In genomic region chr2:119255760-119256573, GRCh38 we compare ENCODE assay signal across 2 cellular contexts.
TF ChIP-seq lines count a peak whose summit lies in the region.

No MANE protein-coding gene starts in this region.

TF ChIP-seq in H1, 55 proteins besides CTCF, POLR2A, EP300 and RAD21 (continued from another document and continues in another):
- TF ChIP-seq SIN3A (conservative IDR thresholded peaks at IDR 0.05 in 1 of 2, IDR thresholded peaks at IDR 0.05 in 1 of 2; ENCODE audit: low read depth in 1 of 2, low read length in 2 of 2), result 0 out of 4 replicates have a peak, but pooled peaks of 1 of the 2 experiments have one; percentile 41
- no peak for TF ChIP-seq SUZ12 (IDR thresholded peaks at IDR 0.05; ENCODE audit: low read length)
- TF ChIP-seq NANOG (IDR thresholded peaks at IDR 0.05; ENCODE audit: insufficient read depth, low read depth, low read length, poor library complexity, severe bottlenecking), result no peak
- TF ChIP-seq CREB1 (IDR thresholded peaks at IDR 0.05), result peak; percentile 34; the same call in 1 of the 2 replicates
- no peak for TF ChIP-seq TAF7 (optimal IDR thresholded peaks at IDR 0.05; ENCODE audit: borderline replicate concordance, low read depth, low read length)
- peak; percentile 47; the same call in 1 of the 2 replicates for TF ChIP-seq POU5F1 (IDR thresholded peaks at IDR 0.05; ENCODE audit: low read depth, low read length)
- no peak for TF ChIP-seq CBX5 (IDR thresholded peaks at IDR 0.05; ENCODE audit: low read depth, low read length)
- peak; percentile 11; the same call in 1 of the 2 replicates for TF ChIP-seq SP1 (IDR thresholded peaks at IDR 0.05; ENCODE audit: low read depth, low read length)
- TF ChIP-seq KDM1A (IDR thresholded peaks at IDR 0.05; ENCODE audit: borderline replicate concordance, low read length), result 0 out of 2 replicates have a peak, but pooled peaks have one; percentile 71
- TF ChIP-seq NRF1 (IDR thresholded peaks at IDR 0.05; ENCODE audit: low read depth, low read length), result no peak
- no peak for TF ChIP-seq ZNF274 (IDR thresholded peaks at IDR 0.05; ENCODE audit: borderline replicate concordance, extremely low read depth, low read length)
- no peak for TF ChIP-seq GABPA (IDR thresholded peaks at IDR 0.05; ENCODE audit: borderline replicate concordance, insufficient read depth, low read length)
- TF ChIP-seq HDAC2 (IDR thresholded peaks at IDR 0.05; ENCODE audit: borderline replicate concordance in 1 of 2, low read depth in 2 of 2, low read length in 2 of 2), result peak; percentile 76 to 79; a peak in 1 of 4 replicates
- TF ChIP-seq POLR2AphosphoS5 (IDR thresholded peaks at IDR 0.05; ENCODE audit: low read depth, low read length), result no peak
- peak; percentile 99 for TF ChIP-seq CEBPB (IDR thresholded peaks at IDR 0.05; ENCODE audit: low read depth, low read length)
- TF ChIP-seq ATF3 (IDR thresholded peaks at IDR 0.05; ENCODE audit: insufficient read depth, low read depth, low read length), result peak; percentile 46; the same call in 1 of the 2 replicates
- TF ChIP-seq TEAD4 (IDR thresholded peaks at IDR 0.05; ENCODE audit: low read depth, low read length), result peak; percentile 71
- TF ChIP-seq E2F6 (IDR thresholded peaks at IDR 0.05), result no peak
- no peak for TF ChIP-seq SRF (IDR thresholded peaks at IDR 0.05; ENCODE audit: low read depth, low read length)
- no peak for TF ChIP-seq CHD2 (IDR thresholded peaks at IDR 0.05; ENCODE audit: low read length)
- no peak for TF ChIP-seq HDAC6 (IDR thresholded peaks at IDR 0.05; ENCODE audit: low read depth, low read length)
- no peak for TF ChIP-seq TAF1 (IDR thresholded peaks at IDR 0.05; ENCODE audit: low read depth, low read length)
- no peak for TF ChIP-seq CTBP2 (IDR thresholded peaks at IDR 0.05; ENCODE audit: borderline replicate concordance, insufficient read depth, insufficient read length, low read length)
- peak; percentile 64; the same call in 1 of the 2 replicates for TF ChIP-seq ATF2 (IDR thresholded peaks at IDR 0.05; ENCODE audit: low read length)
- no peak for TF ChIP-seq ASH2L (IDR thresholded peaks at IDR 0.05; ENCODE audit: low read length)
- no peak for TF ChIP-seq JUN (IDR thresholded peaks at IDR 0.05; ENCODE audit: low read depth, low read length)
- TF ChIP-seq MAFK (IDR thresholded peaks at IDR 0.05; ENCODE audit: low read depth, low read length), result no peak
- TF ChIP-seq TCF12 (IDR thresholded peaks at IDR 0.05; ENCODE audit: low read depth, low read length), result no peak
- peak; percentile 36; the same call in 1 of the 2 replicates for TF ChIP-seq JUND (IDR thresholded peaks at IDR 0.05; ENCODE audit: low read length)
- no peak for TF ChIP-seq RXRA (IDR thresholded peaks at IDR 0.05; ENCODE audit: insufficient read depth, low read depth, low read length)

TF ChIP-seq in neural cell, 6 proteins besides CTCF, POLR2A, EP300 and RAD21 (continued from another document):
- TF ChIP-seq REST (IDR thresholded peaks at IDR 0.05; ENCODE audit: borderline replicate concordance) (no peak), MXI1 (conservative IDR thresholded peaks at IDR 0.05; ENCODE audit: poor library complexity, severe bottlenecking) (no peak)
